ENCODE assay signal across 26 cellular contexts in genomic region chr1:54928327-54928726, GRCh38. TPM values are rescaled to one million over a fixed set of nuclear protein-coding genes. Genes with fewer than 3 reads are reported as not detected.
DNase-seq lines count a peak whose midpoint lies in the region; ATAC-seq and TF ChIP-seq lines count a peak whose summit lies in the region.
"Had no signal": no experiment of that assay in that cellular context is flagged by ENCODE, and none has a peak within 500 bp of the region (broad histone marks: within the 10 kb centered on the region; RNA-seq: fewer than 3 reads in every experiment).

No MANE protein-coding gene starts in this region.

- TF ChIP-seq CTCF in cardiac muscle cell (IDR thresholded peaks at IDR 0.05; ENCODE audit: low read depth, low read length) (no peak), foreskin keratinocyte (conservative IDR thresholded peaks at IDR 0.05) (no peak), right lobe of liver (IDR thresholded peaks at IDR 0.05) (no peak)

- H3K9me3 Mint-ChIP-seq in activated T-helper 1 cell treated with anti-CD3 and anti-CD28 coated beads, Interleukin-12 subunit alpha, Interleukin-12 subunit beta, Interleukin-2, Interleukin-4 antibody, amounts not matched to agents 30 ng/mL and 10 ng/mL and 1 ng/mL, durations not matched to agents 14 hours and 24 hours and 36 hours = no peaks in the 10 kb centered on the region
- no peaks in the 10 kb centered on the region for H3K9me3 Mint-ChIP-seq in activated T-helper 2 cell treated with anti-CD3 and anti-CD28 coated beads, Interferon-gamma antibody, Interleukin-2, Interleukin-4, amounts not matched to agents 10 μg/mL and 5 μg/mL and 100 μg/mL, durations not matched to agents 14 hours and 24 hours and 36 hours
- H3K9me3 Mint-ChIP-seq in activated T-cell treated with anti-CD3 and anti-CD28 coated beads, Interleukin-2, amount 50 U/mL, for 24 hours = no peaks in the 10 kb centered on the region
- H3K9me3 Mint-ChIP-seq: activated CD8-positive, alpha-beta T cell treated with anti-CD3 and anti-CD28 coated beads for 36 hours had no signal

- no peaks in the 10 kb centered on the region for H3K36me3 Mint-ChIP-seq in activated T-helper 1 cell treated with anti-CD3 and anti-CD28 coated beads, Interleukin-12 subunit alpha, Interleukin-12 subunit beta, Interleukin-2, Interleukin-4 antibody, amounts not matched to agents 30 ng/mL and 10 ng/mL and 1 ng/mL, durations not matched to agents 14 hours and 24 hours and 36 hours (ENCODE audit: low read depth)
- H3K36me3 Mint-ChIP-seq in activated T-helper 2 cell treated with anti-CD3 and anti-CD28 coated beads, Interferon-gamma antibody, Interleukin-2, Interleukin-4, amounts not matched to agents 10 μg/mL and 5 μg/mL and 100 μg/mL, durations not matched to agents 14 hours and 24 hours and 36 hours (ENCODE audit: low read depth) = no peaks in the 10 kb centered on the region
- H3K36me3 Mint-ChIP-seq in activated T-cell treated with anti-CD3 and anti-CD28 coated beads, Interleukin-2, amount 50 U/mL, for 24 hours (ENCODE audit: low read depth) = no peaks in the 10 kb centered on the region

- ATAC-seq in foreskin keratinocyte (peak; percentile 60), right lobe of liver (peak; percentile 52 to 81 (median 72)), GM21528 (IDR thresholded peaks at IDR 0.05; ENCODE audit: low FRiP score, unreplicated experiment) (no peak)
- ATAC-seq: activated CD8-positive, alpha-beta T cell treated with anti-CD3 and anti-CD28 coated beads for 36 hours; stimulated activated naive CD8-positive, alpha-beta T cell treated with anti-CD3 and anti-CD28 coated beads, Interleukin-15, amount 100 ng/mL, for 72 hours had no signal

- no peaks in the 10 kb centered on the region for H3K4me1 Mint-ChIP-seq in activated T-helper 1 cell treated with anti-CD3 and anti-CD28 coated beads, Interleukin-12 subunit alpha, Interleukin-12 subunit beta, Interleukin-2, Interleukin-4 antibody, amounts not matched to agents 30 ng/mL and 10 ng/mL and 1 ng/mL, durations not matched to agents 14 hours and 24 hours and 36 hours (ENCODE audit: low read depth)
- no peaks in the 10 kb centered on the region for H3K4me1 Mint-ChIP-seq in activated T-helper 2 cell treated with anti-CD3 and anti-CD28 coated beads, Interferon-gamma antibody, Interleukin-2, Interleukin-4, amounts not matched to agents 10 μg/mL and 5 μg/mL and 100 μg/mL, durations not matched to agents 14 hours and 24 hours and 36 hours (ENCODE audit: low read depth)
- H3K4me1 Mint-ChIP-seq in activated T-cell treated with anti-CD3 and anti-CD28 coated beads, Interleukin-2, amount 50 U/mL, for 24 hours (ENCODE audit: low read depth) = no peaks in the 10 kb centered on the region
- H3K4me1 Mint-ChIP-seq: activated naive CD8-positive, alpha-beta T cell treated with anti-CD3 and anti-CD28 coated beads for 36 hours; IgD-negative memory B cell; stimulated activated naive CD8-positive, alpha-beta T cell treated with anti-CD3 and anti-CD28 coated beads, Interleukin-15, amount 100 ng/mL, for 72 hours had no signal

- DNase-seq in cardiac muscle cell (ENCODE audit: low read depth in 1 of 2, low spot score in 1 of 2) (no peak), cardiac septum (ENCODE audit: low spot score) (no peak), foreskin keratinocyte (peak in 1 of 2 donors; percentile 58), right lobe of liver (no peak)
- no peak for DNase-seq in activated T-helper 1 cell treated with anti-CD3 and anti-CD28 coated beads, Interleukin-12 subunit alpha, Interleukin-12 subunit beta, Interleukin-2, Interleukin-4 antibody, amounts not matched to agents 30 ng/mL and 10 ng/mL and 1 ng/mL, durations not matched to agents 14 hours and 24 hours and 36 hours (ENCODE audit: low spot score)
- no peak for DNase-seq in activated T-helper 2 cell treated with anti-CD3 and anti-CD28 coated beads, Interferon-gamma antibody, Interleukin-2, Interleukin-4, amounts not matched to agents 10 μg/mL and 5 μg/mL and 100 μg/mL, durations not matched to agents 14 hours and 24 hours and 36 hours (ENCODE audit: low spot score)
- DNase-seq in activated T-cell treated with anti-CD3 and anti-CD28 coated beads, Interleukin-2, amount 50 U/mL, for 24 hours = no peak
- DNase-seq: activated CD4-positive, alpha-beta T cell treated with anti-CD3 and anti-CD28 coated beads for 1 hour; activated CD8-positive, alpha-beta T cell treated with anti-CD3 and anti-CD28 coated beads for 36 hours; activated effector memory CD4-positive, alpha-beta T cell treated with Interleukin-2 at 50 U/mL for 16 hours; activated naive CD8-positive, alpha-beta T cell treated with anti-CD3 and anti-CD28 coated beads for 36 hours; cerebellar nuclear complex; H7; head of caudate nucleus; NCI-H1092 treated with DMSO at 0.1 percent for 48 hours; NCI-H187; stimulated activated naive CD8-positive, alpha-beta T cell treated with anti-CD3 and anti-CD28 coated beads, Interleukin-15, amount 100 ng/mL, for 72 hours had no signal

- H3K4me3 Mint-ChIP-seq in activated T-helper 1 cell treated with anti-CD3 and anti-CD28 coated beads, Interleukin-12 subunit alpha, Interleukin-12 subunit beta, Interleukin-2, Interleukin-4 antibody, amounts not matched to agents 30 ng/mL and 10 ng/mL and 1 ng/mL, durations not matched to agents 14 hours and 24 hours and 36 hours = no peak overlapping the region
- H3K4me3 Mint-ChIP-seq in activated T-helper 2 cell treated with anti-CD3 and anti-CD28 coated beads, Interferon-gamma antibody, Interleukin-2, Interleukin-4, amounts not matched to agents 10 μg/mL and 5 μg/mL and 100 μg/mL, durations not matched to agents 14 hours and 24 hours and 36 hours (ENCODE audit: low read depth) = no peak overlapping the region
- H3K4me3 Mint-ChIP-seq in activated T-cell treated with anti-CD3 and anti-CD28 coated beads, Interleukin-2, amount 50 U/mL, for 24 hours = no peak overlapping the region
- H3K4me3 Mint-ChIP-seq: activated CD8-positive, alpha-beta T cell treated with anti-CD3 and anti-CD28 coated beads for 36 hours; activated naive CD8-positive, alpha-beta T cell treated with anti-CD3 and anti-CD28 coated beads for 36 hours; IgD-negative memory B cell; stimulated activated naive CD8-positive, alpha-beta T cell treated with anti-CD3 and anti-CD28 coated beads, Interleukin-15, amount 100 ng/mL, for 72 hours had no signal

- no CpG with 5 or more reads among the region's 2 CpGs for WGBS in right lobe of liver (ENCODE audit: insufficient coverage, low coverage, low lambda C conversion rate, missing lambda C conversion rate)

- H3K4me3 ChIP-seq in cardiac muscle cell (no peak overlapping the region), right lobe of liver (no peak overlapping the region)
- H3K4me3 ChIP-seq: prostate gland, skin epidermis, tibial nerve had no signal

- H3K27ac ChIP-seq in cardiac muscle cell (peak overlapping the region; percentile 85), foreskin keratinocyte (no peak overlapping the region), right lobe of liver (peak overlapping the region in 1 of 3 donors; percentile 45)

- H3K36me3 ChIP-seq in cardiac muscle cell (no peaks in the 10 kb centered on the region), right lobe of liver (no peaks in the 10 kb centered on the region)
- H3K36me3 ChIP-seq: prostate gland, tibial nerve had no signal

- peaks cover 5% of the 10 kb centered on the region for H3K27me3 Mint-ChIP-seq in activated T-helper 1 cell treated with anti-CD3 and anti-CD28 coated beads, Interleukin-12 subunit alpha, Interleukin-12 subunit beta, Interleukin-2, Interleukin-4 antibody, amounts not matched to agents 30 ng/mL and 10 ng/mL and 1 ng/mL, durations not matched to agents 14 hours and 24 hours and 36 hours (ENCODE audit: insufficient read depth)
- peaks cover 14% of the 10 kb centered on the region for H3K27me3 Mint-ChIP-seq in activated T-helper 2 cell treated with anti-CD3 and anti-CD28 coated beads, Interferon-gamma antibody, Interleukin-2, Interleukin-4, amounts not matched to agents 10 μg/mL and 5 μg/mL and 100 μg/mL, durations not matched to agents 14 hours and 24 hours and 36 hours (ENCODE audit: low read depth)
- peaks cover 7% of the 10 kb centered on the region for H3K27me3 Mint-ChIP-seq in activated T-cell treated with anti-CD3 and anti-CD28 coated beads, Interleukin-2, amount 50 U/mL, for 24 hours
- H3K27me3 Mint-ChIP-seq: activated CD8-positive, alpha-beta T cell treated with anti-CD3 and anti-CD28 coated beads for 36 hours had no signal

- no peaks in the 10 kb centered on the region for H3K9me3 ChIP-seq in cardiac muscle cell (ENCODE audit: low read depth)
- H3K9me3 ChIP-seq in right lobe of liver = no peaks in the 10 kb centered on the region
- H3K9me3 ChIP-seq: prostate gland, tibial nerve had no signal

- intact Hi-C loops in cardiac septum (cut with DNase I) = no loop called here
- intact Hi-C loops in right lobe of liver (cut with DNase I) = no loop called here
- intact Hi-C loops in activated T-helper 1 cell treated with anti-CD3 and anti-CD28 coated beads, Interleukin-12 subunit alpha, Interleukin-12 subunit beta, Interleukin-2, Interleukin-4 antibody, amounts not matched to agents 30 ng/mL and 10 ng/mL and 1 ng/mL, durations not matched to agents 14 hours and 24 hours and 36 hours (cut with micrococcal nuclease) = no loop called here
- intact Hi-C loops in activated T-helper 2 cell treated with anti-CD3 and anti-CD28 coated beads, Interferon-gamma antibody, Interleukin-2, Interleukin-4, amounts not matched to agents 10 μg/mL and 5 μg/mL and 100 μg/mL, durations not matched to agents 14 hours and 24 hours and 36 hours (cut with micrococcal nuclease) = no loop called here

- no peak for TF ChIP-seq POLR2A in right lobe of liver (IDR thresholded peaks at IDR 0.05)

- peaks cover 29% of the 10 kb centered on the region for H3K4me1 ChIP-seq in cardiac muscle cell (ENCODE audit: low read depth)
- H3K4me1 ChIP-seq in foreskin keratinocyte = peaks cover 18% of the 10 kb centered on the region
- H3K4me1 ChIP-seq in right lobe of liver = peaks cover 0 to 29% (median 0%) of the 10 kb centered on the region in 4 donors
- H3K4me1 ChIP-seq: prostate gland had no signal

- H3K27me3 ChIP-seq in cardiac muscle cell (no peaks in the 10 kb centered on the region), foreskin keratinocyte (no peaks in the 10 kb centered on the region), right lobe of liver (no peaks in the 10 kb centered on the region)
- H3K27me3 ChIP-seq: tibial nerve had no signal

- H3K27ac Mint-ChIP-seq in activated T-helper 1 cell treated with anti-CD3 and anti-CD28 coated beads, Interleukin-12 subunit alpha, Interleukin-12 subunit beta, Interleukin-2, Interleukin-4 antibody, amounts not matched to agents 30 ng/mL and 10 ng/mL and 1 ng/mL, durations not matched to agents 14 hours and 24 hours and 36 hours = no peak overlapping the region
- H3K27ac Mint-ChIP-seq in activated T-helper 2 cell treated with anti-CD3 and anti-CD28 coated beads, Interferon-gamma antibody, Interleukin-2, Interleukin-4, amounts not matched to agents 10 μg/mL and 5 μg/mL and 100 μg/mL, durations not matched to agents 14 hours and 24 hours and 36 hours = no peak overlapping the region
- no peak overlapping the region for H3K27ac Mint-ChIP-seq in activated T-cell treated with anti-CD3 and anti-CD28 coated beads, Interleukin-2, amount 50 U/mL, for 24 hours
- H3K27ac Mint-ChIP-seq: activated CD8-positive, alpha-beta T cell treated with anti-CD3 and anti-CD28 coated beads for 36 hours; activated naive CD8-positive, alpha-beta T cell treated with anti-CD3 and anti-CD28 coated beads for 36 hours; IgD-negative memory B cell; stimulated activated naive CD8-positive, alpha-beta T cell treated with anti-CD3 and anti-CD28 coated beads, Interleukin-15, amount 100 ng/mL, for 72 hours had no signal

RNA-seq across cellular contexts. Expression of gene DHCR24, which starts 41.3 kb away (rescaled TPM):
- 144 and 317 TPM in 2 replicates for total RNA-seq in cardiac muscle cell
- 59.8 and 181 TPM in 2 replicates for polyA plus RNA-seq in cardiac muscle cell
- 40.3 TPM for total RNA-seq in cardiac septum
- total RNA-seq in foreskin keratinocyte = 257 and 310 TPM in 2 replicates
- 141 and 185 TPM in 2 replicates for polyA plus RNA-seq in foreskin keratinocyte
- total RNA-seq in right lobe of liver = 1,000 to 10,000 TPM in 1 of 6 experiments, 100 to 1,000 TPM in 5; 319 to 1,976 (median 596) TPM
- 206 and 211 TPM in 2 replicates for total RNA-seq in activated T-helper 1 cell treated with anti-CD3 and anti-CD28 coated beads, Interleukin-12 subunit alpha, Interleukin-12 subunit beta, Interleukin-2, Interleukin-4 antibody, amounts not matched to agents 30 ng/mL and 10 ng/mL and 1 ng/mL, durations not matched to agents 14 hours and 24 hours and 36 hours
- total RNA-seq in activated T-helper 2 cell treated with anti-CD3 and anti-CD28 coated beads, Interferon-gamma antibody, Interleukin-2, Interleukin-4, amounts not matched to agents 10 μg/mL and 5 μg/mL and 100 μg/mL, durations not matched to agents 14 hours and 24 hours and 36 hours = 223 and 231 TPM in 2 replicates

RNA-seq across cellular contexts. Expression of gene TMEM61, which starts 52.1 kb away (rescaled TPM):
- total RNA-seq in cardiac muscle cell = not detected in 2 replicates
- not detected in 2 replicates for polyA plus RNA-seq in cardiac muscle cell
- total RNA-seq in cardiac septum = not detected
- 1.4 and 1.5 TPM in 2 replicates for total RNA-seq in foreskin keratinocyte
- polyA plus RNA-seq in foreskin keratinocyte = 1.8 and 1.9 TPM in 2 replicates
- total RNA-seq in right lobe of liver = under 1 TPM in 2 of 6 experiments, not detected in 4; 0.20 to 0.31 TPM
- not detected in 2 replicates for total RNA-seq in activated T-helper 1 cell treated with anti-CD3 and anti-CD28 coated beads, Interleukin-12 subunit alpha, Interleukin-12 subunit beta, Interleukin-2, Interleukin-4 antibody, amounts not matched to agents 30 ng/mL and 10 ng/mL and 1 ng/mL, durations not matched to agents 14 hours and 24 hours and 36 hours
- 0.16 TPM in 1 of 2 replicates, not detected in the other for total RNA-seq in activated T-helper 2 cell treated with anti-CD3 and anti-CD28 coated beads, Interferon-gamma antibody, Interleukin-2, Interleukin-4, amounts not matched to agents 10 μg/mL and 5 μg/mL and 100 μg/mL, durations not matched to agents 14 hours and 24 hours and 36 hours
- total RNA-seq: activated CD8-positive, alpha-beta T cell treated with anti-CD3 and anti-CD28 coated beads for 36 hours; activated naive CD8-positive, alpha-beta T cell treated with anti-CD3 and anti-CD28 coated beads for 36 hours; mesenteric fat pad; RPMI7951; T-helper 1 cell treated with Interleukin-12 subunit alpha and Interleukin-12 subunit beta and Interleukin-4 antibody, amounts not matched to agents 30 ng/mL and 1 ng/mL, for 36 hours had no signal
- polyA plus RNA-seq: BJ, IgD-negative memory B cell had no signal
